ENCODE assay signal across 8 cellular contexts in genomic region chr1:20662110-20662475, GRCh38. TPM values are rescaled to one million over a fixed set of nuclear protein-coding genes. Genes with fewer than 3 reads are reported as not detected.
DNase-seq lines count a peak whose midpoint lies in the region; ATAC-seq, FAIRE-seq and TF ChIP-seq lines count a peak whose summit lies in the region.

No MANE protein-coding gene starts in this region.

- no peak for ATAC-seq in naive thymus-derived CD8-positive, alpha-beta T cell
- ATAC-seq in HG03460 (IDR thresholded peaks at IDR 0.05; ENCODE audit: unreplicated experiment), result no peak
- no peak for ATAC-seq in HG03378 (IDR thresholded peaks at IDR 0.05; ENCODE audit: unreplicated experiment)

- H3K27me3 Mint-ChIP-seq in chondrocyte (ENCODE audit: low read depth), result no peaks in the 10 kb centered on the region
- H3K27me3 Mint-ChIP-seq in naive thymus-derived CD8-positive, alpha-beta T cell, result no peaks in the 10 kb centered on the region

- no peak for DNase-seq in AG10803 (ENCODE audit: low read depth)
- no peak for DNase-seq in Jurkat, Clone E6-1 (ENCODE audit: low read depth, low spot score)
- DNase-seq in chondrocyte (ENCODE audit: low spot score), result no peak
- no peak for DNase-seq in naive thymus-derived CD8-positive, alpha-beta T cell
- no peak for DNase-seq in RCC 7860 (ENCODE audit: low spot score)
- no peak for DNase-seq in stimulated activated CD4-positive, alpha-beta T cell treated with anti-CD3 and anti-CD28 coated beads, Interleukin-4, amount 100 ng/mL, for 4 hours

- peaks cover 29% of the 10 kb centered on the region for H3K4me1 Mint-ChIP-seq in chondrocyte (ENCODE audit: low read depth)
- peaks cover 32 to 52% (median 48%) of the 10 kb centered on the region in 4 donors for H3K4me1 Mint-ChIP-seq in naive thymus-derived CD8-positive, alpha-beta T cell

- TF ChIP-seq CTCF in AG10803 (conservative IDR thresholded peaks at IDR 0.05; ENCODE audit: low read length) (no peak), chondrocyte (IDR thresholded peaks at IDR 0.05) (no peak)

- no peaks in the 10 kb centered on the region for H3K9me3 Mint-ChIP-seq in chondrocyte (ENCODE audit: low read depth)
- H3K9me3 Mint-ChIP-seq in naive thymus-derived CD8-positive, alpha-beta T cell, result no peaks in the 10 kb centered on the region

- FAIRE-seq in RCC 7860 (lab: Jason Lieb, UNC), result no peak

- peak overlapping the region; percentile 95 for H3K4me3 Mint-ChIP-seq in chondrocyte (ENCODE audit: unreplicated experiment)
- peak overlapping the region; percentile 97 to 100 (median 99) for H3K4me3 Mint-ChIP-seq in naive thymus-derived CD8-positive, alpha-beta T cell

- peak overlapping the region; percentile 92 for H3K27ac Mint-ChIP-seq in chondrocyte (ENCODE audit: unreplicated experiment)
- peak overlapping the region; percentile 97 to 99 (median 99) for H3K27ac Mint-ChIP-seq in naive thymus-derived CD8-positive, alpha-beta T cell

- peaks cover 2% of the 10 kb centered on the region for H3K36me3 Mint-ChIP-seq in chondrocyte (ENCODE audit: low read depth)
- H3K36me3 Mint-ChIP-seq in naive thymus-derived CD8-positive, alpha-beta T cell, result peaks cover 2 to 27% (median 4%) of the 10 kb centered on the region in 3 donors

- peak overlapping the region; percentile 88 for H3K4me3 ChIP-seq in AG10803 (ENCODE audit: low read length)
- peak overlapping the region; percentile 96 for H3K4me3 ChIP-seq in Jurkat, Clone E6-1 (ENCODE audit: low read length)

- POLR2A ChIA-PET in naive thymus-derived CD8-positive, alpha-beta T cell (lab: Charles Lee), result interaction anchor here (0.7 to 4.0 kb wide), 4 partner anchors 12 to 125 kb away, joined by 3 to 49 read pairs (median 16); partner anchors contain the start of genes HP1BP3, KIF17 and PINK1

RNA-seq across cellular contexts. Expression of gene DDOST, which starts 0.9 kb away (rescaled TPM):
- polyA plus RNA-seq in Jurkat, Clone E6-1 (2012; ENCODE audit: insufficient read depth, insufficient read length), result 147 TPM
- 214 to 232 TPM (median 223 TPM) in 3 replicates for total RNA-seq in chondrocyte
- 100 to 1,000 TPM; 115 to 118 TPM for total RNA-seq in naive thymus-derived CD8-positive, alpha-beta T cell
- 100 to 1,000 TPM; 209 to 255 (median 225) TPM for polyA plus RNA-seq in naive thymus-derived CD8-positive, alpha-beta T cell

RNA-seq across cellular contexts. Expression of gene PINK1, which starts 28.8 kb away (rescaled TPM):
- 28.5 TPM for polyA plus RNA-seq in Jurkat, Clone E6-1 (2012; ENCODE audit: insufficient read depth, insufficient read length)
- 42.6 to 45.1 TPM (median 42.8 TPM) in 3 replicates for total RNA-seq in chondrocyte
- total RNA-seq in naive thymus-derived CD8-positive, alpha-beta T cell, result 10 to 100 TPM; 29.8 to 31.9 TPM
- polyA plus RNA-seq in naive thymus-derived CD8-positive, alpha-beta T cell, result 10 to 100 TPM; 18.4 to 26.3 (median 19.5) TPM

RNA-seq across cellular contexts. Expression of gene KIF17, which starts 55.7 kb away (rescaled TPM):
- not detected for polyA plus RNA-seq in Jurkat, Clone E6-1 (2012; ENCODE audit: insufficient read depth, insufficient read length)
- 0.51 to 1.3 TPM (median 0.95 TPM) in 3 replicates for total RNA-seq in chondrocyte
- total RNA-seq in naive thymus-derived CD8-positive, alpha-beta T cell, result not detected
- polyA plus RNA-seq in naive thymus-derived CD8-positive, alpha-beta T cell, result not detected
